Comparison of ENCODE assay signal across 8 cellular contexts in the genomic region with DNA sequence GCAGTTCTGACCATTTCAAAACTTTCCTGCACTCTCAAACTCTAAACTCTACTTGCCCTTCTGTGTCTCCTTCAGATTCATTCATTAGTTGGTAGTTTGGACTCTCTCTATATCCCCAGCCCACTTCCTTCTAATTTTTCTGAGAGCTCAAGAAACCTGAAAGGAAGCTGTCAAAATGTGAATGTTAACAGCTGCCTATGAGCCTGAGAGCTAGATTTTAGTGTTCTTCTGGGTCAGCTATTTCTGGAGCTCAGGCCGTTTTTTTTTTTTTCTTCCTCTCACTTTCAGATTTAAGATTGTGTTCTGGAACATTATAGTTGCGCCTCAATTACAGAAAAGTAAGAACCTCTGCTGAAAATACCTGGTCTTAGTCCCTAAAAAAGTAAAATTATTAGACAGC.
DNase-seq lines count a peak whose midpoint lies in the region; ATAC-seq and TF ChIP-seq lines count a peak whose summit lies in the region.

No MANE protein-coding gene starts in this region.

- H3K36me3 ChIP-seq in BLaER1 treated with 17β-estradiol and CSF1 and Interleukin-3, amounts not matched to agents 10 nM and 100 nM = peaks cover 69 to 100% (median 95%) of the 10 kb centered on the region in 11 experiments
- H3K36me3 ChIP-seq in esophagus squamous epithelium (peaks cover 0 to 26% (median 0%) of the 10 kb centered on the region in 3 donors), ovary (no peaks in the 10 kb centered on the region)

- TF ChIP-seq CTCF in esophagus squamous epithelium (IDR thresholded peaks at IDR 0.05) (no peak), H9 (conservative IDR thresholded peaks at IDR 0.05) (no peak), ovary (IDR thresholded peaks at IDR 0.05) (no peak)

- H4K91ac ChIP-seq in H9 (ENCODE audit: insufficient read length, low read depth, low read length) = no peak overlapping the region

- peaks cover 7 to 12% of the 10 kb centered on the region in 2 experiments for H3K4me1 Mint-ChIP-seq in H9

- H4K20me1 ChIP-seq in BLaER1 treated with 17β-estradiol and CSF1 and Interleukin-3, amounts not matched to agents 10 nM and 100 nM = peaks cover 89 to 100% (median 99%) of the 10 kb centered on the region in 11 experiments
- H4K20me1 ChIP-seq in H9 (ENCODE audit: control insufficient read depth, insufficient read depth, insufficient read length) = no peaks in the 10 kb centered on the region

- peak overlapping the region in 9 of 11 experiments; percentile 9 to 62 (median 35); a peak in 13 of 22 replicates for H3K4me2 ChIP-seq in BLaER1 treated with 17β-estradiol and CSF1 and Interleukin-3, amounts not matched to agents 10 nM and 100 nM
- H3K4me2 ChIP-seq in H9 (ENCODE audit: insufficient read depth, insufficient read length, low read length) = no peak overlapping the region

- H3K14ac ChIP-seq in H9 (ENCODE audit: insufficient read depth, low read length) = no peak overlapping the region

- no peaks in the 10 kb centered on the region for H3K9me3 Mint-ChIP-seq in H9

- DNase-seq in esophagus squamous epithelium (lab: John Stamatoyannopoulos, UW) (no peak), KG1 (lab: John Stamatoyannopoulos, UW) (no peak), foreskin melanocyte (no peak), H9 (no peak), ovary (no peak)

- H3K23me2 ChIP-seq in H9 (ENCODE audit: insufficient read length, low read depth, low read length, poor library complexity, severe bottlenecking) = no peaks in the 10 kb centered on the region

- no peak for TF ChIP-seq POLR2A in esophagus squamous epithelium (IDR thresholded peaks at IDR 0.05)
- no peak for TF ChIP-seq POLR2A in ovary (IDR thresholded peaks at IDR 0.05)

- no peaks in the 10 kb centered on the region for H3K27me3 Mint-ChIP-seq in H9 (ENCODE audit: low read depth)

- intact Hi-C loops in esophagus squamous epithelium (cut with DNase I) = no loop called here
- intact Hi-C loops in ovary (cut with DNase I) = no loop called here

- no peak overlapping the region for H2AK5ac ChIP-seq in H9 (ENCODE audit: insufficient read length, low read length)

- H3K4ac ChIP-seq in H9 (ENCODE audit: low read depth, low read length) = no peak overlapping the region

- no peak overlapping the region for H2BK5ac ChIP-seq in H9 (ENCODE audit: insufficient read length, low read length)

- no peaks in the 10 kb centered on the region for H3K9me3 ChIP-seq in BLaER1 treated with 17β-estradiol and CSF1 and Interleukin-3, amounts not matched to agents 10 nM and 100 nM (replicated peaks in 1 of 11)
- H3K9me3 ChIP-seq in esophagus squamous epithelium = no peaks in the 10 kb centered on the region
- H3K9me3 ChIP-seq in H9 (ENCODE audit: control insufficient read depth, low read depth, low read length) = no peaks in the 10 kb centered on the region
- H3K9me3 ChIP-seq in ovary = no peaks in the 10 kb centered on the region

- 47 to 76% methylated on average over 2 of the region's 2 CpGs for WGBS in esophagus squamous epithelium, 2 donors
- no CpG with 5 or more reads among the region's 2 CpGs for whole genome bisulfite sequencing in H9 (ENCODE audit: extremely low coverage, insufficient read length, low lambda C conversion rate)
- 33 to 38% (median 36%) methylated on average over 2 of the region's 2 CpGs for WGBS in ovary, 3 donors

- H3K4me3 ChIP-seq in BLaER1 treated with 17β-estradiol and CSF1 and Interleukin-3, amounts not matched to agents 10 nM and 100 nM = no peak overlapping the region
- H3K4me3 ChIP-seq in esophagus squamous epithelium = no peak overlapping the region
- H3K4me3 ChIP-seq in ovary = no peak overlapping the region

- no peak overlapping the region for H2BK12ac ChIP-seq in H9 (ENCODE audit: insufficient read length, low read depth, low read length)

- H3K27ac Mint-ChIP-seq in H9 = no peak overlapping the region; a peak in 1 of 7 replicates

- no peaks in the 10 kb centered on the region for H3K79me1 ChIP-seq in H9 (ENCODE audit: insufficient read depth, low read depth, low read length, poor library complexity, severe bottlenecking)

- peak; percentile 80 for ATAC-seq in GM19452 (IDR thresholded peaks at IDR 0.05; ENCODE audit: unreplicated experiment)
- ATAC-seq in HG03103 (IDR thresholded peaks at IDR 0.05; ENCODE audit: low read depth, unreplicated experiment) = peak; percentile 96

- no peak overlapping the region for H2AFZ ChIP-seq in H9 (ENCODE audit: low read length)

- no peaks in the 10 kb centered on the region for H3K27me3 ChIP-seq in BLaER1 treated with 17β-estradiol and CSF1 and Interleukin-3, amounts not matched to agents 10 nM and 100 nM
- no peaks in the 10 kb centered on the region for H3K27me3 ChIP-seq in esophagus squamous epithelium
- H3K27me3 ChIP-seq in H9 (ENCODE audit: insufficient read depth, low read length) = no peaks in the 10 kb centered on the region
- no peaks in the 10 kb centered on the region for H3K27me3 ChIP-seq in ovary

- no peak overlapping the region for H2BK20ac ChIP-seq in H9 (ENCODE audit: low read depth, low read length, poor library complexity, severe bottlenecking)

- H4K8ac ChIP-seq in H9 (replicated peaks; ENCODE audit: insufficient read length, low read depth, low read length) = no peak overlapping the region

- H3K4me3 Mint-ChIP-seq in H9 = no peak overlapping the region

- no peak overlapping the region for H2BK15ac ChIP-seq in H9 (ENCODE audit: low read depth, low read length)

- H3K27ac ChIP-seq in BLaER1 treated with 17β-estradiol and CSF1 and Interleukin-3, amounts not matched to agents 10 nM and 100 nM = peak overlapping the region in 1 of 11 experiments; percentile 1; a peak in 1 of 22 replicates
- H3K27ac ChIP-seq in esophagus squamous epithelium = peak overlapping the region in 3 of 4 donors; percentile 2 to 82 (median 10)
- H3K27ac ChIP-seq in H9 (ENCODE audit: insufficient read length, low read depth, low read length) = no peak overlapping the region
- no peak overlapping the region for H3K27ac ChIP-seq in ovary

- no peak overlapping the region for H2BK120ac ChIP-seq in H9 (ENCODE audit: low read depth, low read length, poor library complexity, severe bottlenecking)

- H3K18ac ChIP-seq in H9 (ENCODE audit: insufficient read length, low read depth, low read length) = no peak overlapping the region

- H3K9ac ChIP-seq in BLaER1 treated with 17β-estradiol and CSF1 and Interleukin-3, amounts not matched to agents 10 nM and 100 nM = peak overlapping the region in 2 of 11 experiments; percentile 29 to 54; a peak in 2 of 22 replicates
- H3K9ac ChIP-seq in H9 (ENCODE audit: extremely low read depth, insufficient read length, low read length) = no peak overlapping the region

- peaks cover 25 to 69% (median 41%) of the 10 kb centered on the region in 10 experiments for H3K4me1 ChIP-seq in BLaER1 treated with 17β-estradiol and CSF1 and Interleukin-3, amounts not matched to agents 10 nM and 100 nM
- peaks cover 25 to 96% (median 42%) of the 10 kb centered on the region in 3 donors for H3K4me1 ChIP-seq in esophagus squamous epithelium
- peaks cover 3% of the 10 kb centered on the region; the same call in 1 of the 2 replicates for H3K4me1 ChIP-seq in H9 (ENCODE audit: insufficient read depth, low read length)
- H3K4me1 ChIP-seq in ovary (ENCODE audit: insufficient read depth) = peaks cover 3% of the 10 kb centered on the region

- peaks cover 12 to 35% (median 32%) of the 10 kb centered on the region in 3 experiments; a peak in 6 of 7 replicates for H3K36me3 Mint-ChIP-seq in H9 (ENCODE audit: insufficient read depth in 1 of 3, low read depth in 3 of 3)

- no peak overlapping the region for H3K56ac ChIP-seq in H9 (ENCODE audit: insufficient read length, low read depth, low read length)

- no peak overlapping the region for H3T11ph ChIP-seq in H9 (ENCODE audit: low read length)

- peaks cover 4% of the 10 kb centered on the region; the same call in 1 of the 2 replicates for H3K79me2 ChIP-seq in H9 (ENCODE audit: insufficient read depth, low read length)

- no peak for TF ChIP-seq EP300 in ovary (IDR thresholded peaks at IDR 0.05)

- H3K23ac ChIP-seq in H9 (ENCODE audit: insufficient read length, low read depth, low read length) = no peak overlapping the region

- no peak overlapping the region for H4K5ac ChIP-seq in H9 (ENCODE audit: insufficient read length, low read depth, low read length)

Comparison
In these comparisons a context has a peak if more than half of its experiments do, and no peak if none do; other contexts are left out.
1. H3K27ac ChIP-seq: peak in esophagus squamous epithelium (3 of 4); none in H9 (single experiment) and ovary (0 of 2).